14 cellular contexts compared by ENCODE assay signal in genomic region chr5:159182691-159183090, GRCh38. TPM values are rescaled to one million over a fixed set of nuclear protein-coding genes. Genes with fewer than 3 reads are reported as not detected.
DNase-seq lines count a peak whose midpoint lies in the region; ATAC-seq and TF ChIP-seq lines count a peak whose summit lies in the region.
"Had no signal": no experiment of that assay in that cellular context is flagged by ENCODE, and none has a peak within 500 bp of the region (broad histone marks: within the 10 kb centered on the region; RNA-seq: fewer than 3 reads in every experiment).

No MANE protein-coding gene starts in this region.

- 76 to 85% methylated on average over 1 of the region's 1 CpG for WGBS in GM23248 (ENCODE audit: low coverage in 1 of 2, low lambda C conversion rate in 2 of 2, missing lambda C conversion rate in 2 of 2), 2 experiments

- peak overlapping the region; percentile 28 for H3K9ac ChIP-seq in GM23248

- peak; percentile 53 for DNase-seq in AG10803 (ENCODE audit: low read depth)
- peak; percentile 40 for DNase-seq in GM23248
- peak; percentile 69 to 82 for DNase-seq in cardiac fibroblast (ENCODE audit: low read depth in 2 of 2)
- DNase-seq in lower lobe of right lung = no peak
- DNase-seq in mucosa of gallbladder (ENCODE audit: low spot score) = no peak
- no peak for DNase-seq in DMS114 treated with DMSO at 0.1 percent for 48 hours (lab: John Stamatoyannopoulos, UW; ENCODE audit: unreplicated experiment)
- DNase-seq: activated CD4-positive, alpha-beta T cell treated with anti-CD3 and anti-CD28 coated beads for 48 hours; left colon; NCI-H1092; NCI-H510A treated with DMSO at 0.1 percent for 48 hours; posterior cingulate gyrus; SIG-M5 had no signal

- no peak for TF ChIP-seq CTCF in AG10803 (conservative IDR thresholded peaks at IDR 0.05; ENCODE audit: low read length)
- no peak for TF ChIP-seq CTCF in cardiac fibroblast (IDR thresholded peaks at IDR 0.05; ENCODE audit: low read depth, low read length)
- no peak for TF ChIP-seq CTCF in lower lobe of right lung (IDR thresholded peaks at IDR 0.05)

- no peaks in the 10 kb centered on the region for H3K9me3 ChIP-seq in GM23248 (ENCODE audit: low read depth)
- H3K9me3 ChIP-seq in lower lobe of right lung = no peaks in the 10 kb centered on the region

- H3K4me3 ChIP-seq in AG10803 (ENCODE audit: low read length) = no peak overlapping the region
- 0 out of 2 replicates have a peak overlapping the region, but pooled peaks have one; percentile 13 for H3K4me3 ChIP-seq in GM23248
- no peak overlapping the region for H3K4me3 ChIP-seq in cardiac fibroblast (replicated peaks in 1 of 2; ENCODE audit: low read depth in 2 of 2, low read length in 2 of 2)
- H3K4me3 ChIP-seq in lower lobe of right lung = no peak overlapping the region

- H3F3A ChIP-seq in GM23248 (ENCODE audit: insufficient read depth) = peaks cover 86% of the 10 kb centered on the region

- H3K4me1 ChIP-seq in GM23248 (ENCODE audit: insufficient read depth) (peaks cover 86% of the 10 kb centered on the region), lower lobe of right lung (peaks cover 75% of the 10 kb centered on the region)

- no peaks in the 10 kb centered on the region for H4K20me1 ChIP-seq in GM23248 (ENCODE audit: insufficient read depth)

- no peaks in the 10 kb centered on the region for H3K9me2 ChIP-seq in GM23248 (ENCODE audit: insufficient read depth)

- H3K27me3 ChIP-seq in GM23248 (replicated peaks; ENCODE audit: insufficient read depth) (no peaks in the 10 kb centered on the region), lower lobe of right lung (ENCODE audit: low read depth) (no peaks in the 10 kb centered on the region)

- H2AFZ ChIP-seq in GM23248 = no peak overlapping the region

- in situ Hi-C loops in GM23248 (cut with MboI) = no loop called here

- intact Hi-C loops in lower lobe of right lung (cut with DNase I) = no loop called here

- no peak for ATAC-seq in lower lobe of right lung
- no peak for ATAC-seq in HG03457 (IDR thresholded peaks at IDR 0.05; ENCODE audit: unreplicated experiment)
- no peak for ATAC-seq in HG03432 (IDR thresholded peaks at IDR 0.05; ENCODE audit: unreplicated experiment)
- ATAC-seq: left colon had no signal

- H3K27ac ChIP-seq in GM23248 (peak overlapping the region; percentile 96), lower lobe of right lung (peak overlapping the region; percentile 43)

- H3K4me2 ChIP-seq in GM23248 (ENCODE audit: unreplicated experiment) = peak overlapping the region; percentile 52

- peaks cover 80% of the 10 kb centered on the region for H3K79me2 ChIP-seq in GM23248 (ENCODE audit: insufficient read depth)

- H3K36me3 ChIP-seq in GM23248 (ENCODE audit: low read depth) = peaks cover 21% of the 10 kb centered on the region
- H3K36me3 ChIP-seq in lower lobe of right lung = peaks cover 5% of the 10 kb centered on the region

RNA-seq across cellular contexts. Expression of gene RNF145, which starts 26.7 kb away (rescaled TPM):
- 31.5 and 38.7 TPM in 2 replicates for total RNA-seq in GM23248 (2014; rRNA removed; shearing (Covaris generic))
- 9.2 and 10.6 TPM in 2 replicates for polyA plus RNA-seq in GM23248 (2016; fragmentation: Nextera tagmentation; extraction: Ambion mirVana)
- total RNA-seq in lower lobe of right lung (221 TPM), mucosa of gallbladder (74.8 TPM)

Comparison
In these comparisons a context has a peak if more than half of its experiments do, and no peak if none do; other contexts are left out.
1. DNase-seq: peak in AG10803 (single experiment), GM23248 (single experiment) and cardiac fibroblast (2 of 2); none in lower lobe of right lung (single experiment), mucosa of gallbladder (single experiment) and DMS114 treated with DMSO at 0.1 percent for 48 hours (single experiment).